ENCODE assay signal across 16 cellular contexts in genomic region chrX:1094934-1095333, GRCh38.
A peak's percentile ranks its signal among the peaks of the same experiment; 100 is the strongest.
DNase-seq lines count a peak whose midpoint lies in the region; ATAC-seq, FAIRE-seq and TF ChIP-seq lines count a peak whose summit lies in the region.
"Had no signal": no experiment of that assay in that cellular context is flagged by ENCODE, and none has a peak within 500 bp of the region (broad histone marks: within the 10 kb centered on the region; RNA-seq: fewer than 3 reads in every experiment).

No MANE protein-coding gene starts in this region.

- no TSS peak for BruUV-seq in K562 (replicated peaks; lab: Mats Ljungman, UMichigan)

- no peak overlapping the region for H3K4me3 Mint-ChIP-seq in chondrocyte (ENCODE audit: unreplicated experiment)
- peak overlapping the region; percentile 67 for H3K4me3 Mint-ChIP-seq in glutamatergic neuron (ENCODE audit: unreplicated experiment)
- H3K4me3 Mint-ChIP-seq: B cell; CD8-positive, alpha-beta T cell had no signal

- POLR2A ChIA-PET in K562 (lab: Yijun Ruan, JAX): no interaction called here

- H3K4me1 Mint-ChIP-seq in chondrocyte (ENCODE audit: low read depth) (no peaks in the 10 kb centered on the region), glutamatergic neuron (ENCODE audit: low read depth, unreplicated experiment) (peaks cover 20% of the 10 kb centered on the region)
- H3K4me1 Mint-ChIP-seq: B cell had no signal

- in situ Hi-C loops in K562 (cut with MboI): no loop called here

- no peaks in the 10 kb centered on the region for H4K20me1 ChIP-seq in K562 (replicated peaks; ENCODE audit: control insufficient read depth, insufficient read depth, low read length)
- H4K20me1 ChIP-seq: BLaER1 treated with 17β-estradiol and CSF1 and Interleukin-3, amounts not matched to agents 10 nM and 100 nM had no signal

- ATAC-seq in K562: no peak
- ATAC-seq: CD8-positive, alpha-beta T cell; GM12878 had no signal

- no peak for TF ChIP-seq CTCF in K562 (IDR thresholded peaks at IDR 0.05 in 2 of 3, conservative IDR thresholded peaks at IDR 0.05 in 1 of 3; ENCODE audit: insufficient read depth in 2 of 3, low read depth in 1 of 3, low read length in 3 of 3)
- TF ChIP-seq CTCF in chondrocyte (IDR thresholded peaks at IDR 0.05): no peak
- TF ChIP-seq CTCF in glutamatergic neuron (IDR thresholded peaks at IDR 0.05; ENCODE audit: partially characterized antibody, unreplicated experiment): no peak

- H3K27me3 ChIP-seq in K562 (ENCODE audit: control insufficient read depth in 2 of 2, insufficient read depth in 2 of 2, low read length in 2 of 2): peaks cover 0 to 15% of the 10 kb centered on the region in 2 experiments; a peak in 3 of 5 replicates

- no peak for FAIRE-seq in K562 (lab: Jason Lieb, UNC)
- FAIRE-seq: GM12878, GM19239 had no signal

- H3K27ac Mint-ChIP-seq in chondrocyte (ENCODE audit: unreplicated experiment) (no peak overlapping the region), glutamatergic neuron (ENCODE audit: unreplicated experiment) (peak overlapping the region; percentile 94)
- H3K27ac Mint-ChIP-seq: B cell; CD8-positive, alpha-beta T cell had no signal

- H3K9me3 ChIP-seq in K562 (replicated peaks; ENCODE audit: control insufficient read depth, insufficient read depth, low read depth, low read length): no peaks in the 10 kb centered on the region
- H3K9me3 ChIP-seq: HAP-1 had no signal

- H3K9me3 Mint-ChIP-seq in chondrocyte (ENCODE audit: low read depth) (peaks cover 10% of the 10 kb centered on the region), glutamatergic neuron (ENCODE audit: unreplicated experiment) (peaks cover 18% of the 10 kb centered on the region)

- CTCF ChIA-PET in K562 (lab: Yijun Ruan, JAX; ENCODE audit: low intra/inter-chr PET ratio): no interaction called here

- no peaks in the 10 kb centered on the region for H3K4me1 ChIP-seq in K562 (replicated peaks in 1 of 2; ENCODE audit: control insufficient read depth in 2 of 2, insufficient read depth in 2 of 2, low read length in 2 of 2)
- H3K4me1 ChIP-seq: BLaER1 treated with 17β-estradiol and CSF1 and Interleukin-3, amounts not matched to agents 10 nM and 100 nM; HAP-1 had no signal

- no peak overlapping the region for H2AFZ ChIP-seq in K562 (ENCODE audit: low read depth, low read length)

- no peaks in the 10 kb centered on the region for H3K9me1 ChIP-seq in K562 (ENCODE audit: control insufficient read depth, insufficient read depth, low read length)

- intact Hi-C loops in K562 (cut with micrococcal nuclease): no loop called here
- intact Hi-C loops in posterior vena cava (cut with DNase I): no loop called here

- H3K27me3 Mint-ChIP-seq in chondrocyte (ENCODE audit: low read depth): peaks cover 10% of the 10 kb centered on the region
- H3K27me3 Mint-ChIP-seq in glutamatergic neuron (ENCODE audit: unreplicated experiment): peaks cover 13% of the 10 kb centered on the region
- H3K27me3 Mint-ChIP-seq: B cell had no signal

- H3K4me2 ChIP-seq in K562 (ENCODE audit: insufficient read depth, low read length): no peak overlapping the region
- H3K4me2 ChIP-seq: BLaER1 treated with 17β-estradiol and CSF1 and Interleukin-3, amounts not matched to agents 10 nM and 100 nM had no signal

- H3K79me2 ChIP-seq in K562 (ENCODE audit: control insufficient read depth, insufficient read depth, low read length): no peaks in the 10 kb centered on the region

- peaks cover 1% of the 10 kb centered on the region for H3K36me3 Mint-ChIP-seq in chondrocyte (ENCODE audit: low read depth)
- no peaks in the 10 kb centered on the region for H3K36me3 Mint-ChIP-seq in glutamatergic neuron (ENCODE audit: unreplicated experiment)
- H3K36me3 Mint-ChIP-seq: CD8-positive, alpha-beta T cell had no signal

- 2% methylated on average over 10 of the region's 10 CpGs for WGBS in K562 (ENCODE audit: insufficient coverage, low coverage, missing lambda C conversion rate)

- TF ChIP-seq EP300 in K562 (IDR thresholded peaks at IDR 0.05; ENCODE audit: low read length): no peak

- H3K36me3 ChIP-seq in K562 (ENCODE audit: control insufficient read depth, insufficient read depth, low read length): no peaks in the 10 kb centered on the region
- H3K36me3 ChIP-seq: BLaER1 treated with 17β-estradiol and CSF1 and Interleukin-3, amounts not matched to agents 10 nM and 100 nM; HAP-1 had no signal

- no peak for TF ChIP-seq POLR2A in K562 (conservative IDR thresholded peaks at IDR 0.05)

- no peak for DNase-seq in K562 (ENCODE audit: extremely low read depth in 1 of 4, low spot score in 3 of 4)
- DNase-seq in chondrocyte (ENCODE audit: low spot score): peak; percentile 44
- no peak for DNase-seq in glutamatergic neuron
- peak; percentile 31 for DNase-seq in posterior vena cava (ENCODE audit: low spot score)
- DNase-seq in T1000 (lab: John Stamatoyannopoulos, UW): no peak
- DNase-seq in hypothalamus (lab: John Stamatoyannopoulos, UW): no peak
- DNase-seq in NCI-H82 (lab: John Stamatoyannopoulos, UW): no peak
- DNase-seq: Calu3; CD8-positive, alpha-beta T cell; DND-41; EL had no signal

- no peak for TF ChIP-seq RAD21 in K562 (CRISPR knock-in tag; conservative IDR thresholded peaks at IDR 0.05 in 1 of 2, IDR thresholded peaks at IDR 0.05 in 1 of 2)

- H3K27ac ChIP-seq in K562 (ENCODE audit: extremely low read depth, low read depth, low read length): no peak overlapping the region
- H3K27ac ChIP-seq: BLaER1 treated with 17β-estradiol and CSF1 and Interleukin-3, amounts not matched to agents 10 nM and 100 nM had no signal

- no peak overlapping the region for H3K9ac ChIP-seq in K562 (ENCODE audit: insufficient read depth in 1 of 2, low read depth in 2 of 2, low read length in 2 of 2)
- H3K9ac ChIP-seq: BLaER1 treated with 17β-estradiol and CSF1 and Interleukin-3, amounts not matched to agents 10 nM and 100 nM had no signal

- no peak overlapping the region for H3K4me3 ChIP-seq in K562
- H3K4me3 ChIP-seq: BLaER1 treated with 17β-estradiol and CSF1 and Interleukin-3, amounts not matched to agents 10 nM and 100 nM; GM12878; HAP-1 had no signal

TF ChIP-seq in K562, 482 proteins besides CTCF, POLR2A, EP300 and RAD21:
- TF ChIP-seq ZBTB49 (CRISPR knock-in tag; IDR thresholded peaks at IDR 0.05; ENCODE audit: borderline replicate concordance) (no peak), ZNF12 (CRISPR knock-in tag; IDR thresholded peaks at IDR 0.05) (peak; percentile 85), EZH2 (IDR thresholded peaks at IDR 0.05; ENCODE audit: borderline replicate concordance, low read depth, low read length) (no peak)

Comparison
In these comparisons a context has a peak if more than half of its experiments do, and no peak if none do; other contexts are left out.
1. DNase-seq: peak in chondrocyte (single experiment) and posterior vena cava (single experiment); none in K562 (0 of 4), glutamatergic neuron (single experiment), T1000 (single experiment), hypothalamus (0 of 51) and NCI-H82 (single experiment).